In the genomic region with DNA sequence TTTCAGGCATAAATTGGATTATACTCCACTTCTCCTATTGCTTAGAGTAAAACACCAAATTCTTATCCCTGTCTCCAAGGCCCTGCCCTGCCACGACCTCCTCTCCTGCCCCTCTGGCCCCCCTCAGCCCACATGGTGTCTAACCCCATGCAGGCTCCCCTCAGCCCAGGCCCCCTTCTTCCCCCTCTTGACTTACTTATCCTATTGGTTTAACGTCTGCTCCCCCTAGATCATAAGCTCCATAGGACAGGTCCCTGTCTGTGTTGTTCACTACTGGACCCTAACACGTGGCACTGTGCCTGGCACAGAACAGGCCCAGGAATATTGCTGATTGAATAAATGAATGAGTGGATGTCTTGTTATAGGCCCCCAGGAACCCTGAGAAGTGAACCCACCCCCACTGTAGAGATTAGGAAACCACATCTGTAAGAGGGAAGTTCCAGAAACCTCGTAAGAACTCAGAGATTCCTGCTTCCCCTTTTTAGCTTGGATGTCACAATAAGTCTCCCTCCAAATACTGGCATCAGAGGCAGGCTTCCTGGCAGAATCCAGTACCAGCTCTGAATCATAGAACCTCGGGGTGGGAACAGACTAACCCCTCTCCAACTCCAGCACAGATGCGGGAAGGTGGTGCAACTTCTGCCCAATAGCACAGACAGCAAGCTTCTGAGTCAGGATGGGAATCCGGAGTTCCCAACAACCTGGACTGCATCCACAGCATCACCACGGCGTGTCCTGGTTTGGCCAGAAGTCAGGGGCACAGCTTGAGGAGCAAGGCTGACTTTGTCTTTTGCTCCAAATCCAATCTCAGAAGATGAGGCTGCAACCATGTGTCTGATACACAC, we compare ENCODE assay signal across 11 cellular contexts. TPM values are rescaled to one million over a fixed set of nuclear protein-coding genes. Genes with fewer than 3 reads are reported as not detected.
DNase-seq lines count a peak whose midpoint lies in the region; ATAC-seq, FAIRE-seq and TF ChIP-seq lines count a peak whose summit lies in the region.
"Had no signal": no experiment of that assay in that cellular context is flagged by ENCODE, and none has a peak within 500 bp of the region (broad histone marks: within the 10 kb centered on the region; RNA-seq: fewer than 3 reads in every experiment).

No MANE protein-coding gene starts in this region.

- FAIRE-seq in kidney (lab: Jason Lieb, UNC), result no peak

- H3K27ac ChIP-seq in adrenal gland (peak overlapping the region in 1 of 5 donors; percentile 77), kidney (ENCODE audit: low read depth in 2 of 2, low read length in 2 of 2) (no peak overlapping the region), temporal lobe (ENCODE audit: low read depth, low read length) (peak overlapping the region; percentile 65), colonic mucosa (no peak overlapping the region)

- H3K9ac ChIP-seq in kidney (ENCODE audit: low read length in 2 of 2) (no peak overlapping the region), colonic mucosa (ENCODE audit: low read depth in 2 of 2, low read length in 2 of 2) (no peak overlapping the region)

- no peaks in the 10 kb centered on the region for H3K9me3 Mint-ChIP-seq in activated T-cell treated with anti-CD3 and anti-CD28 coated beads, Interleukin-2, amount 50 U/mL, for 24 hours
- H3K9me3 Mint-ChIP-seq in activated CD4-positive, alpha-beta T cell treated with anti-CD3 and anti-CD28 coated beads for 36 hours (ENCODE audit: low read depth), result no peaks in the 10 kb centered on the region

- no peak for TF ChIP-seq POLR2A in adrenal gland (IDR thresholded peaks at IDR 0.05)

- H3K9me3 ChIP-seq in adrenal gland (replicated peaks in 1 of 3) (no peaks in the 10 kb centered on the region), kidney (ENCODE audit: control insufficient read depth in 1 of 2, low read length in 2 of 2) (no peaks in the 10 kb centered on the region), colonic mucosa (no peaks in the 10 kb centered on the region)
- H3K9me3 ChIP-seq: prostate gland had no signal

- no peak for ATAC-seq in activated CD4-positive, alpha-beta T cell treated with anti-CD3 and anti-CD28 coated beads for 36 hours
- no peak for ATAC-seq in HG03469 (IDR thresholded peaks at IDR 0.05; ENCODE audit: unreplicated experiment)
- ATAC-seq: Panc1 had no signal

- CTCF ChIA-PET in activated CD4-positive, alpha-beta T cell treated with anti-CD3 and anti-CD28 coated beads for 36 hours (lab: Charles Lee), result interaction anchor here (0.7 to 2.5 kb wide), 9 partner anchors 8 to 609 kb away, joined by 3 to 13 read pairs (median 6); no protein-coding TSS in a partner anchor

- peaks cover 86% of the 10 kb centered on the region for H3K36me3 Mint-ChIP-seq in activated T-cell treated with anti-CD3 and anti-CD28 coated beads, Interleukin-2, amount 50 U/mL, for 24 hours (ENCODE audit: low read depth)
- H3K36me3 Mint-ChIP-seq in activated CD4-positive, alpha-beta T cell treated with anti-CD3 and anti-CD28 coated beads for 36 hours (ENCODE audit: low read depth), result peaks cover 23% of the 10 kb centered on the region

- peak overlapping the region; percentile 62 for H3K27ac Mint-ChIP-seq in activated T-cell treated with anti-CD3 and anti-CD28 coated beads, Interleukin-2, amount 50 U/mL, for 24 hours
- H3K27ac Mint-ChIP-seq in activated CD4-positive, alpha-beta T cell treated with anti-CD3 and anti-CD28 coated beads for 36 hours, result no peak overlapping the region

- 54 to 57% (median 56%) methylated on average over 9 of the region's 9 CpGs for whole genome bisulfite sequencing in adrenal gland, 4 donors

- H3K27me3 ChIP-seq in adrenal gland (no peaks in the 10 kb centered on the region), colonic mucosa (no peaks in the 10 kb centered on the region)

- TF ChIP-seq CTCF in adrenal gland (IDR thresholded peaks at IDR 0.05) (no peak), kidney (IDR thresholded peaks at IDR 0.05; ENCODE audit: borderline replicate concordance, extremely low read depth, insufficient read depth) (no peak), colonic mucosa (IDR thresholded peaks at IDR 0.05) (no peak)

- H3K27me3 Mint-ChIP-seq in activated T-cell treated with anti-CD3 and anti-CD28 coated beads, Interleukin-2, amount 50 U/mL, for 24 hours, result no peaks in the 10 kb centered on the region
- H3K27me3 Mint-ChIP-seq in activated CD4-positive, alpha-beta T cell treated with anti-CD3 and anti-CD28 coated beads for 36 hours, result no peaks in the 10 kb centered on the region

- H3K36me3 ChIP-seq in adrenal gland (replicated peaks in 1 of 2) (no peaks in the 10 kb centered on the region), kidney (ENCODE audit: control insufficient read depth in 1 of 2, insufficient read depth in 2 of 2, low read length in 2 of 2) (no peaks in the 10 kb centered on the region), colonic mucosa (no peaks in the 10 kb centered on the region)
- H3K36me3 ChIP-seq: prostate gland had no signal

- H3K4me1 ChIP-seq in adrenal gland (replicated peaks in 1 of 2) (peaks cover 0 to 3% of the 10 kb centered on the region in 2 donors), kidney (ENCODE audit: control insufficient read depth in 1 of 2, insufficient read depth in 1 of 2, low read depth in 1 of 2, low read length in 2 of 2) (no peaks in the 10 kb centered on the region), colonic mucosa (no peaks in the 10 kb centered on the region)
- H3K4me1 ChIP-seq: prostate gland had no signal

- POLR2A ChIA-PET in activated CD4-positive, alpha-beta T cell treated with anti-CD3 and anti-CD28 coated beads for 36 hours (lab: Charles Lee), result interaction anchor here (0.6 kb wide), 1 partner anchor 22 kb away, joined by 3 read pairs; no protein-coding TSS in a partner anchor

- DNase-seq in activated T-cell treated with anti-CD3 and anti-CD28 coated beads, Interleukin-2, amount 50 U/mL, for 24 hours, result no peak
- DNase-seq in activated T-cell treated with anti-CD3 and anti-CD28 coated beads, Interleukin-2, amount 50 U/mL, for 1 hour, result no peak
- DNase-seq in adrenal gland (peak in 5 of 7 donors; percentile 36 to 65 (median 47)), kidney (peak; percentile 54), colonic mucosa (no peak)
- DNase-seq in activated CD4-positive, alpha-beta T cell treated with anti-CD3 and anti-CD28 coated beads for 36 hours, result no peak
- DNase-seq: NCI-H1092 had no signal

- H3K4me3 ChIP-seq in adrenal gland (no peak overlapping the region), kidney (ENCODE audit: low read length in 2 of 2) (no peak overlapping the region), colonic mucosa (no peak overlapping the region)
- H3K4me3 ChIP-seq: prostate gland had no signal

- H3K4me1 Mint-ChIP-seq in activated T-cell treated with anti-CD3 and anti-CD28 coated beads, Interleukin-2, amount 50 U/mL, for 24 hours (ENCODE audit: low read depth), result peaks cover 42% of the 10 kb centered on the region
- peaks cover 34% of the 10 kb centered on the region for H3K4me1 Mint-ChIP-seq in activated CD4-positive, alpha-beta T cell treated with anti-CD3 and anti-CD28 coated beads for 36 hours

- intact Hi-C loops in adrenal gland (cut with DNase I), result no loop called here
- intact Hi-C loops in kidney (cut with DNase I), result no loop called here
- intact Hi-C loops in colonic mucosa (cut with DNase I), result no loop called here
- intact Hi-C loops in activated CD4-positive, alpha-beta T cell treated with anti-CD3 and anti-CD28 coated beads for 36 hours (cut with DNase I, micrococcal nuclease), result no loop called here

- H3K4me3 Mint-ChIP-seq in activated T-cell treated with anti-CD3 and anti-CD28 coated beads, Interleukin-2, amount 50 U/mL, for 24 hours, result no peak overlapping the region
- no peak overlapping the region for H3K4me3 Mint-ChIP-seq in activated CD4-positive, alpha-beta T cell treated with anti-CD3 and anti-CD28 coated beads for 36 hours

RNA-seq across cellular contexts. Expression of a gene that starts 31.5 kb away (rescaled TPM):
- total RNA-seq in adrenal gland (1 to 10 TPM; 1.6 to 7.3 (median 5.3) TPM), kidney (10.6 TPM), temporal lobe (3.0 TPM), colonic mucosa (under 1 TPM; 0.30 to 0.82 TPM)
- polyA plus RNA-seq in adrenal gland (1 to 10 TPM; 1.8 to 2.9 (median 2.7) TPM), kidney (ENCODE audit: insufficient read depth, low read depth, low replicate concordance) (1.9 TPM)
- 10 to 100 TPM; 12.3 to 16.9 TPM for total RNA-seq in activated CD4-positive, alpha-beta T cell treated with anti-CD3 and anti-CD28 coated beads for 36 hours

Comparison
In these comparisons a context has a peak if more than half of its experiments do, and no peak if none do; other contexts are left out.
1. DNase-seq: peak in adrenal gland (5 of 7) and kidney (single experiment); none in activated T-cell treated with anti-CD3 and anti-CD28 coated beads, Interleukin-2, amount 50 U/mL, for 24 hours (single experiment), activated T-cell treated with anti-CD3 and anti-CD28 coated beads, Interleukin-2, amount 50 U/mL, for 1 hour (single experiment), colonic mucosa (single experiment) and activated CD4-positive, alpha-beta T cell treated with anti-CD3 and anti-CD28 coated beads for 36 hours (single experiment).